In the genomic region with DNA sequence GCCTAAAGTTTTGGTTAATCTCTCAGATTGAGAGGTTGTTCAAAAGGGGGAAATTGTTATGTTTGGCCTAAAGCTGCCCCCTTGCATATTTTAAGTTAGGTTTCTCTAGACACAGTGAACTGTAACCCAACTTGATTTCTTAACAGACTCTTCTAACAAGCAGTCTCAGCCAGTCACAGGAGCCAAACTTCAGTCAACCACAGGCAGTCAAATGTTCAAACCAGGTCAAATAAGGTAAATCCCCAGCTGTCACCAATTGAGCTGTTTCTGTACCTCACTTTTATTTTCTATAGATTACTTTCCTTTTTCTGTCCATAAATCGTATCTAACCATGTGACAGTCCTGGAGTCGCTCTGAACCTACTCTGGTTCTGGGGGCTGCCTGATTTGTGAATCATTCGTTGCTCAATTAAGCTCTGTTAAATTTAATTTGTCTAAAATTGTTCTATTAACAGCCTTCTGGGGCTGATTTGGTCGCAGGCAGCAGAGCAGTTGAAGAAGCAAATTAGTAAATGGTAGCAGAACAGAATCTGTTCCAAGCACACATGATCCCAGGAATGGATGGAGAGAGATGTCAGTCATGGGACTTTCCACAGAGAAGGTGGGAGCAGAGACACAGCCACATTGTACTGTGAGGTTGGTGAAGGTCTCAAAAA, we compare ENCODE assay signal across 9 cellular contexts. TPM values are rescaled to one million over a fixed set of nuclear protein-coding genes. Genes with fewer than 3 reads are reported as not detected.
DNase-seq lines count a peak whose midpoint lies in the region; ATAC-seq, FAIRE-seq and TF ChIP-seq lines count a peak whose summit lies in the region.
"Had no signal": no experiment of that assay in that cellular context is flagged by ENCODE, and none has a peak within 500 bp of the region (broad histone marks: within the 10 kb centered on the region; RNA-seq: fewer than 3 reads in every experiment).

No MANE protein-coding gene starts in this region.

- H3K27ac Mint-ChIP-seq in activated naive CD8-positive, alpha-beta T cell, result peak overlapping the region; percentile 12

- peak; percentile 95 for ATAC-seq in GM19328 (IDR thresholded peaks at IDR 0.05; ENCODE audit: unreplicated experiment)
- ATAC-seq in HG03064 (IDR thresholded peaks at IDR 0.05; ENCODE audit: low read depth, unreplicated experiment), result peak; percentile 73

- FAIRE-seq in GM12891 (lab: Jason Lieb, UNC), result peak; percentile 66

- H3K27me3 Mint-ChIP-seq in activated naive CD8-positive, alpha-beta T cell, result no peaks in the 10 kb centered on the region

- H3K4me3 Mint-ChIP-seq in activated naive CD8-positive, alpha-beta T cell, result no peak overlapping the region

- TF ChIP-seq POLR2A in GM12891 (IDR thresholded peaks at IDR 0.05; ENCODE audit: low read depth, low read length), result no peak

- H3K4me1 Mint-ChIP-seq in activated naive CD8-positive, alpha-beta T cell (ENCODE audit: low read depth), result peaks cover 20% of the 10 kb centered on the region

- H3K36me3 Mint-ChIP-seq in activated naive CD8-positive, alpha-beta T cell, result peaks cover 4% of the 10 kb centered on the region

- no peaks in the 10 kb centered on the region for H3K9me3 Mint-ChIP-seq in activated naive CD8-positive, alpha-beta T cell (ENCODE audit: low read depth)

- DNase-seq in GM12891 (ENCODE audit: insufficient read length, low spot score) (peak; percentile 25), GM03348 (ENCODE audit: low spot score) (no peak), AML-193 (lab: John Stamatoyannopoulos, UW) (no peak), NCI-H446 (lab: John Stamatoyannopoulos, UW) (no peak), COLO668 (lab: John Stamatoyannopoulos, UW; ENCODE audit: unreplicated experiment) (no peak)
- DNase-seq: amygdala had no signal

TF ChIP-seq in GM12891, 5 proteins besides CTCF, POLR2A, EP300 and RAD21:
- TF ChIP-seq SPI1 (IDR thresholded peaks at IDR 0.05; ENCODE audit: low read depth, low read length) (no peak), PAX5 (IDR thresholded peaks at IDR 0.05; ENCODE audit: insufficient read depth, low read length, severe bottlenecking) (no peak), POU2F2 (IDR thresholded peaks at IDR 0.05; ENCODE audit: low read depth, low read length) (no peak), TAF1 (IDR thresholded peaks at IDR 0.05; ENCODE audit: low read depth, low read length) (no peak), POLR2AphosphoS5 (IDR thresholded peaks at IDR 0.05; ENCODE audit: low read depth, low read length) (no peak)

RNA-seq across cellular contexts. Expression of a gene that starts 16.4 kb away (rescaled TPM):
- 37.8 TPM for polyA plus RNA-seq in GM12891 (2012; ENCODE audit: low read depth, missing spikeins)
